ENCODE assay signal across 9 cellular contexts in the genomic region with DNA sequence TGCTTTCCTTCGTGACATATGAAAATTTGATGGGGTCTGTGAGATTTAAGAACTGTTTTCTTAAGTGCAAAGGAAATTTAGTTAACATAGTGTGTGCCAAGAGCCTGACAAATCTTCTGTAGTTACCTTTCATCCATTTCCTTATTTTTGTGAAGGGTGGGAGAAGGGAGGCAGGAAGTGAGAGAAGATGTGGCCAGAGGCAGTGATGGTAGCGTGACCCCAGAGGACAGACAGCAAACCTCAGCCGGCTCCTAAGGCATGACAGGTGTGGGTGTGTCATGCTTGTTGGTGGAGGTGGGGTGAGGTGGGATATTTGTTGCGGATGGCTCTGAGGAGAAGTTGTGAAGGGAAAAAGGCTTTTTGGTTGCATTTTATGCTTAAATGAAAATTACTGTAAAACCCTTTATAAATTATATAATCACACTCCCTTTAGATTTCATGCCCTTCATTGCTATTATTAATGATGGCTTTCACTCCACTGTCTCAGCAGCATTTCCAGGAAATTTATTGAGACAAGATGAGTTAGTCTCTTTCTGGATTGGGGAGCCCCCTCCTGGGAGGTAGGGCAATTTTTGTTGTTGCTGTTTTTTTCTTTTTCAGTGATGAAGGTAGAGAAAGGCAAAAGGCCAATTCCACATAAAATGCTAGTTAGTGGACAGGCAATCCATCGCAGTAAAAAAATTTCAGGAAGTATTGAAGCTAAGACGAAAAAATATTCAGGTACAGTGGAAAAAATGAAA.
DNase-seq lines count a peak whose midpoint lies in the region; TF ChIP-seq lines count a peak whose summit lies in the region.
"Had no signal": no experiment of that assay in that cellular context is flagged by ENCODE, and none has a peak within 500 bp of the region (broad histone marks: within the 10 kb centered on the region; RNA-seq: fewer than 3 reads in every experiment).

No MANE protein-coding gene starts in this region.

- no peak overlapping the region for H2AK5ac ChIP-seq in mesendoderm (ENCODE audit: low read length)

- intact Hi-C loops in posterior vena cava (cut with DNase I), result loop anchor here in 1 of 2 donors (1.0 kb wide), 1 partner anchor 451 kb away; no protein-coding TSS in a partner anchor

- H3K4me1 ChIP-seq in mesendoderm (ENCODE audit: control insufficient read depth, low read depth, low read length) (peaks cover 5% of the 10 kb centered on the region), Peyer's patch (no peaks in the 10 kb centered on the region)

- no peak overlapping the region for H2BK15ac ChIP-seq in mesendoderm (replicated peaks; ENCODE audit: low read depth)

- H3K4me3 ChIP-seq in WI38 (ENCODE audit: low read depth, low read length), result no peak overlapping the region
- no peak overlapping the region for H3K4me3 ChIP-seq in mesendoderm (ENCODE audit: low read length)
- no peak overlapping the region for H3K4me3 ChIP-seq in Peyer's patch

- no peak overlapping the region for H3K23ac ChIP-seq in mesendoderm (ENCODE audit: low read length)

- TF ChIP-seq CTCF in WI38 (IDR thresholded peaks at IDR 0.05; ENCODE audit: low read depth, low read length), result peak; percentile 51
- TF ChIP-seq CTCF in GM10248 (IDR thresholded peaks at IDR 0.05; ENCODE audit: control extremely low read depth, extremely low read depth, low read depth, missing control alignments), result no peak
- no peak for TF ChIP-seq CTCF in Peyer's patch (IDR thresholded peaks at IDR 0.05)

- no peak overlapping the region for H3K4me2 ChIP-seq in mesendoderm (ENCODE audit: low read length)

- H4K5ac ChIP-seq in mesendoderm (ENCODE audit: low read length), result no peak overlapping the region

- WGBS in mesendoderm (ENCODE audit: extremely low coverage, insufficient coverage, low lambda C conversion rate), result 100% methylated on average over 1 of the region's 6 CpGs

- H3K9me3 ChIP-seq in Peyer's patch, result no peaks in the 10 kb centered on the region

- H3K79me2 ChIP-seq in mesendoderm (ENCODE audit: control insufficient read depth, insufficient read depth, low read length), result no peaks in the 10 kb centered on the region

- no peak overlapping the region for H3K4ac ChIP-seq in mesendoderm (ENCODE audit: low read depth, low read length)

- no peak overlapping the region for H2BK120ac ChIP-seq in mesendoderm (ENCODE audit: low read depth, low read length)

- H3K27ac ChIP-seq in mesendoderm (ENCODE audit: low read depth, low read length) (no peak overlapping the region), Peyer's patch (no peak overlapping the region)

- DNase-seq in EH (ENCODE audit: low read depth) (peak; percentile 52), HPDE6-E6E7 (ENCODE audit: extremely low spot score) (peak; percentile 1), mesendoderm (peak; percentile 59), GM10248 (ENCODE audit: extremely low spot score) (no peak), AML-193 (lab: John Stamatoyannopoulos, UW) (no peak), posterior vena cava (ENCODE audit: low spot score) (no peak), Peyer's patch (no peak)
- DNase-seq: stimulated activated CD4-positive, alpha-beta T cell treated with anti-CD3 and anti-CD28 coated beads, Interleukin-15, amount 100 ng/mL, for 24 hours had no signal

- TF ChIP-seq POLR2A in Peyer's patch (IDR thresholded peaks at IDR 0.05), result no peak

- H3K56ac ChIP-seq in mesendoderm (ENCODE audit: low read length), result peak overlapping the region; percentile 17

- no peak overlapping the region for H3K18ac ChIP-seq in mesendoderm (ENCODE audit: low read length)

- H3K27me3 ChIP-seq in mesendoderm (ENCODE audit: insufficient read depth, low read length, poor library complexity) (no peaks in the 10 kb centered on the region), Peyer's patch (no peaks in the 10 kb centered on the region)

- H3K9ac ChIP-seq in mesendoderm (ENCODE audit: low read length), result no peak overlapping the region

- no peaks in the 10 kb centered on the region for H3K79me1 ChIP-seq in mesendoderm (ENCODE audit: low read length)

- H2BK5ac ChIP-seq in mesendoderm (ENCODE audit: low read length), result no peak overlapping the region

- CTCF ChIA-PET in GM10248 (lab: Yijun Ruan, JAX), result interaction anchor here (1.4 to 2.3 kb wide), 2 partner anchors 10 to 16 kb away, joined by 3 to 6 read pairs; no protein-coding TSS in a partner anchor

- H3K36me3 ChIP-seq in mesendoderm (ENCODE audit: control insufficient read depth, insufficient read depth, low read length), result no peaks in the 10 kb centered on the region
- no peaks in the 10 kb centered on the region for H3K36me3 ChIP-seq in Peyer's patch

- no peak overlapping the region for H4K8ac ChIP-seq in mesendoderm (ENCODE audit: low read depth, low read length)

- POLR2A ChIA-PET in GM10248 (lab: Yijun Ruan, JAX), result no interaction called here

Comparison
In these comparisons a context has a peak if more than half of its experiments do, and no peak if none do; other contexts are left out.
1. DNase-seq: peak in EH (single experiment), HPDE6-E6E7 (single experiment) and mesendoderm (single experiment); none in GM10248 (single experiment), AML-193 (0 of 2), posterior vena cava (single experiment) and Peyer's patch (0 of 3).